25 cellular contexts compared by ENCODE assay signal in genomic region chr14:95258156-95258555, GRCh38.
DNase-seq lines count a peak whose midpoint lies in the region; ATAC-seq, FAIRE-seq and TF ChIP-seq lines count a peak whose summit lies in the region.
"Had no signal": no experiment of that assay in that cellular context is flagged by ENCODE, and none has a peak within 500 bp of the region (broad histone marks: within the 10 kb centered on the region; RNA-seq: fewer than 3 reads in every experiment).

No MANE protein-coding gene starts in this region.

- FAIRE-seq in GM12878 (lab: Jason Lieb, UNC) = no peak
- FAIRE-seq: K562 had no signal

- H2BK12ac ChIP-seq in neuronal stem cell (ENCODE audit: low read length) = no peak overlapping the region

- no peak overlapping the region for H2BK120ac ChIP-seq in neuronal stem cell (ENCODE audit: low read depth, low read length)

- no peak overlapping the region for H4K8ac ChIP-seq in neuronal stem cell (ENCODE audit: low read depth, low read length)

- no peak overlapping the region for H3K18ac ChIP-seq in neuronal stem cell (ENCODE audit: low read length)

- no peaks in the 10 kb centered on the region for H3K9me3 ChIP-seq in HCT116 (ENCODE audit: control insufficient read depth in 1 of 2, insufficient read depth in 1 of 2, low read depth in 1 of 2, low read length in 2 of 2)
- H3K9me3 ChIP-seq in GM12878 (replicated peaks; ENCODE audit: control insufficient read depth, insufficient read depth, low read length) = no peaks in the 10 kb centered on the region
- H3K9me3 ChIP-seq in neuronal stem cell (replicated peaks in 1 of 2; ENCODE audit: control insufficient read depth in 2 of 2, insufficient read depth in 1 of 2, low read depth in 1 of 2, low read length in 2 of 2) = peaks cover 0 to 2% of the 10 kb centered on the region in 2 donors
- H3K9me3 ChIP-seq: BE2C had no signal

- H3K9me2 ChIP-seq in HCT116 (ENCODE audit: insufficient read depth) = no peaks in the 10 kb centered on the region

- TF ChIP-seq RAD21 in HCT116 (IDR thresholded peaks at IDR 0.05; ENCODE audit: low read depth) (no peak), GM12878 (IDR thresholded peaks at IDR 0.05; ENCODE audit: insufficient read depth, low read depth, low read length) (no peak)

- H3K79me2 ChIP-seq in HCT116 (ENCODE audit: insufficient read depth, low read length) = no peaks in the 10 kb centered on the region
- no peaks in the 10 kb centered on the region for H3K79me2 ChIP-seq in GM12878 (ENCODE audit: control insufficient read depth, insufficient read depth, low read length)

- no TSS peak for BruUV-seq in HCT116 (replicated peaks; lab: Mats Ljungman, UMichigan)
- no TSS peak for BruUV-seq in GM12878 (replicated peaks; lab: Mats Ljungman, UMichigan)

- in situ Hi-C loops in GM12878 (cut with MboI) = no loop called here

- H2AK5ac ChIP-seq in neuronal stem cell (ENCODE audit: low read depth, low read length) = no peak overlapping the region

- H3K27me3 ChIP-seq in HCT116 (ENCODE audit: insufficient read depth, low read length) = no peaks in the 10 kb centered on the region
- no peaks in the 10 kb centered on the region for H3K27me3 ChIP-seq in GM12878 (replicated peaks in 1 of 2; ENCODE audit: control insufficient read depth in 2 of 2, insufficient read depth in 2 of 2, low read length in 1 of 2)
- peaks cover 0 to 4% (median 0%) of the 10 kb centered on the region in 3 experiments for H3K27me3 ChIP-seq in neuronal stem cell (ENCODE audit: control insufficient read depth in 3 of 3, insufficient read depth in 3 of 3, low read depth in 1 of 3, low read length in 3 of 3)
- H3K27me3 ChIP-seq: BE2C had no signal

- RAD21 ChIA-PET in HCT116 (lab: Charles Lee; ENCODE audit: low non-redundant PET in 1 of 2, low total read pairs in 2 of 2, uncharacterized antibody in 2 of 2, unreplicated experiment in 2 of 2) (no interaction called here), GM12878 (lab: Charles Lee; ENCODE audit: unreplicated experiment) (no interaction called here)

- no peak overlapping the region for H3K27ac Mint-ChIP-seq in activated CD8-positive, alpha-beta memory T cell treated with anti-CD3 and anti-CD28 coated beads, Interleukin-2, amount 10 ng/mL, durations not matched to agents 7 days and 5 days
- H3K27ac Mint-ChIP-seq: CD14-positive monocyte; CD8-positive, alpha-beta memory T cell had no signal

- intact Hi-C loops in HCT116 (cut with micrococcal nuclease) = no loop called here
- intact Hi-C loops in GM12878 (cut with micrococcal nuclease; ENCODE audit: unreplicated experiment) = no loop called here

- peak; percentile 2 for DNase-seq in activated CD8-positive, alpha-beta memory T cell treated with anti-CD3 and anti-CD28 coated beads, Interleukin-2, amount 10 ng/mL, durations not matched to agents 7 days and 5 days
- DNase-seq in activated CD8-positive, alpha-beta memory T cell treated with anti-CD3 and anti-CD28 coated beads for 24 hours = no peak
- DNase-seq in HCT116 (ENCODE audit: low read depth, low spot score) (no peak), GM12878 (ENCODE audit: low read depth, low spot score) (no peak), neuronal stem cell (ENCODE audit: low spot score) (no peak), UCSD-AML1 (lab: John Stamatoyannopoulos, UW; ENCODE audit: unreplicated experiment) (no peak), RWPE1 (ENCODE audit: low spot score) (no peak)
- DNase-seq: ACHN; BE2C; CD8-positive, alpha-beta memory T cell; DMS 273 treated with DMSO at 0.1 percent for 48 hours; DMS79; EL; GDM1; NCI-H1694; NCI-H2029 treated with DMSO at 0.1 percent for 48 hours; NCI-H226; NCI-H510A; NCI-H69; RPMI8226; SHP77 had no signal

- no peaks in the 10 kb centered on the region for H3K36me3 ChIP-seq in HCT116 (ENCODE audit: control insufficient read depth in 1 of 2, insufficient read depth in 2 of 2, low read length in 2 of 2)
- H3K36me3 ChIP-seq in GM12878 (ENCODE audit: control insufficient read depth in 2 of 2, insufficient read depth in 2 of 2, low read length in 1 of 2) = no peaks in the 10 kb centered on the region
- H3K36me3 ChIP-seq in neuronal stem cell (replicated peaks in 1 of 2; ENCODE audit: control insufficient read depth in 2 of 2, insufficient read depth in 2 of 2, low read length in 2 of 2) = no peaks in the 10 kb centered on the region
- H3K36me3 ChIP-seq: BE2C had no signal

- no peak overlapping the region for H3K23ac ChIP-seq in neuronal stem cell (ENCODE audit: low read depth, low read length, poor library complexity)

- SMC1A ChIA-PET in GM12878 (lab: Charles Lee; ENCODE audit: uncharacterized antibody, unreplicated experiment) = no interaction called here

- WGBS in GM12878 (ENCODE audit: insufficient coverage, insufficient replicate concordance, low lambda C conversion rate, missing lambda C conversion rate) = 53% methylated on average over 2 of the region's 2 CpGs
- 100% methylated on average over 1 to 2 of the region's 2 CpGs for WGBS in neuronal stem cell (ENCODE audit: extremely low coverage in 2 of 2, insufficient read length in 2 of 2, insufficient replicate concordance in 1 of 2), 2 donors

- H3K4me1 Mint-ChIP-seq in activated CD8-positive, alpha-beta memory T cell treated with anti-CD3 and anti-CD28 coated beads, Interleukin-2, amount 10 ng/mL, durations not matched to agents 7 days and 5 days = peaks cover 7% of the 10 kb centered on the region
- H3K4me1 Mint-ChIP-seq: CD8-positive, alpha-beta memory T cell had no signal

- H3K4me3 ChIP-seq in HCT116 (replicated peaks in 1 of 2; ENCODE audit: low read depth in 1 of 2, low read length in 2 of 2) (no peak overlapping the region), GM12878 (no peak overlapping the region), neuronal stem cell (ENCODE audit: low read length in 2 of 2) (peak overlapping the region in 1 of 2 donors; percentile 22)
- H3K4me3 ChIP-seq: K562 had no signal

- TF ChIP-seq CTCF in HCT116 (IDR thresholded peaks at IDR 0.05 in 2 of 3, conservative IDR thresholded peaks at IDR 0.05 in 1 of 3; ENCODE audit: borderline replicate concordance in 1 of 3, insufficient read depth in 1 of 3, low read depth in 2 of 3, low read length in 2 of 3) = no peak
- no peak for TF ChIP-seq CTCF in GM12878 (IDR thresholded peaks at IDR 0.05 in 2 of 3, conservative IDR thresholded peaks at IDR 0.05 in 1 of 3; ENCODE audit: control insufficient read depth in 2 of 3, extremely low read depth in 1 of 3, insufficient read depth in 1 of 3, low read depth in 3 of 3, low read length in 3 of 3)
- no peak for TF ChIP-seq CTCF in RWPE1 (conservative IDR thresholded peaks at IDR 0.05; ENCODE audit: low read depth)

- no peaks in the 10 kb centered on the region for H3K27me3 Mint-ChIP-seq in activated CD8-positive, alpha-beta memory T cell treated with anti-CD3 and anti-CD28 coated beads, Interleukin-2, amount 10 ng/mL, durations not matched to agents 7 days and 5 days

- H3K27ac ChIP-seq in HCT116 (ENCODE audit: low read depth, low read length) = no peak overlapping the region
- H3K27ac ChIP-seq in GM12878 (ENCODE audit: control insufficient read depth, insufficient read depth) = no peak overlapping the region
- H3K27ac ChIP-seq in neuronal stem cell (replicated peaks; ENCODE audit: low read length) = no peak overlapping the region
- H3K27ac ChIP-seq in RWPE1 = no peak overlapping the region
- H3K27ac ChIP-seq: 22Rv1 had no signal

- H4K20me1 ChIP-seq in HCT116 (ENCODE audit: insufficient read depth) = no peaks in the 10 kb centered on the region
- H4K20me1 ChIP-seq in GM12878 (ENCODE audit: control insufficient read depth, insufficient read depth) = no peaks in the 10 kb centered on the region

- POLR2A ChIA-PET in HCT116 (lab: Charles Lee) (no interaction called here), GM12878 (lab: Charles Lee) (no interaction called here), RWPE1 (lab: Yijun Ruan, JAX; ENCODE audit: low non-redundant PET) (no interaction called here)

- no peaks in the 10 kb centered on the region for H3K36me3 Mint-ChIP-seq in activated CD8-positive, alpha-beta memory T cell treated with anti-CD3 and anti-CD28 coated beads, Interleukin-2, amount 10 ng/mL, durations not matched to agents 7 days and 5 days
- H3K36me3 Mint-ChIP-seq: CD8-positive, alpha-beta memory T cell had no signal

- no peak for TF ChIP-seq EP300 in GM12878 (IDR thresholded peaks at IDR 0.05; ENCODE audit: borderline replicate concordance in 1 of 2, control insufficient read depth in 1 of 2, low read depth in 2 of 2, low read length in 2 of 2)

- no peak overlapping the region for H2BK15ac ChIP-seq in neuronal stem cell (ENCODE audit: low read length)

- H3K4me1 ChIP-seq in HCT116 (ENCODE audit: control insufficient read depth in 1 of 2, insufficient read depth in 2 of 2, low read length in 2 of 2) (peaks cover 3 to 50% of the 10 kb centered on the region in 2 experiments; a peak in 3 of 4 replicates), GM12878 (ENCODE audit: control insufficient read depth, insufficient read depth, low read length) (peaks cover 49% of the 10 kb centered on the region), neuronal stem cell (ENCODE audit: control insufficient read depth in 2 of 2, insufficient read depth in 1 of 2, low read depth in 1 of 2, low read length in 2 of 2) (peaks cover 23 to 25% of the 10 kb centered on the region in 2 donors)
- H3K4me1 ChIP-seq: BE2C had no signal

- H3K4ac ChIP-seq in neuronal stem cell (ENCODE audit: low read length) = no peak overlapping the region

- H3K14ac ChIP-seq in neuronal stem cell (ENCODE audit: low read length) = peak overlapping the region; percentile 65

- H3K9me3 Mint-ChIP-seq in activated CD8-positive, alpha-beta memory T cell treated with anti-CD3 and anti-CD28 coated beads, Interleukin-2, amount 10 ng/mL, durations not matched to agents 7 days and 5 days (ENCODE audit: low read depth) = no peaks in the 10 kb centered on the region
- H3K9me3 Mint-ChIP-seq: CD8-positive, alpha-beta memory T cell had no signal

- no peak overlapping the region for H3K4me2 ChIP-seq in HCT116 (ENCODE audit: low read length)
- no peak overlapping the region for H3K4me2 ChIP-seq in GM12878 (ENCODE audit: control insufficient read depth, insufficient read depth)
- no peak overlapping the region for H3K4me2 ChIP-seq in neuronal stem cell (ENCODE audit: insufficient read depth, low read length, poor library complexity, severe bottlenecking)

- CTCF ChIA-PET in activated CD8-positive, alpha-beta memory T cell treated with anti-CD3 and anti-CD28 coated beads, Interleukin-2, amount 10 ng/mL, durations not matched to agents 7 days and 5 days (lab: Charles Lee) = no interaction called here
- CTCF ChIA-PET in HCT116 (lab: Charles Lee) (no interaction called here), GM12878 (lab: Yijun Ruan, JAX) (no interaction called here), RWPE1 (lab: Yijun Ruan, JAX) (no interaction called here)

- no peak overlapping the region for H3K4me3 Mint-ChIP-seq in activated CD8-positive, alpha-beta memory T cell treated with anti-CD3 and anti-CD28 coated beads, Interleukin-2, amount 10 ng/mL, durations not matched to agents 7 days and 5 days
- H3K4me3 Mint-ChIP-seq: CD14-positive monocyte; CD8-positive, alpha-beta memory T cell had no signal

- H2BK5ac ChIP-seq in neuronal stem cell (ENCODE audit: low read length) = no peak overlapping the region

- ATAC-seq in activated CD8-positive, alpha-beta memory T cell treated with anti-CD3 and anti-CD28 coated beads, Interleukin-2, amount 10 ng/mL, durations not matched to agents 7 days and 5 days = no peak
- ATAC-seq in HCT116 (no peak), GM12878 (no peak), GM19395 (IDR thresholded peaks at IDR 0.05; ENCODE audit: unreplicated experiment) (no peak)
- ATAC-seq: K562 had no signal

- no peak overlapping the region for H2AFZ ChIP-seq in HCT116 (ENCODE audit: low read depth, low read length, poor library complexity, severe bottlenecking)
- H2AFZ ChIP-seq in GM12878 (ENCODE audit: control insufficient read depth, low read depth, low read length) = no peak overlapping the region
- no peak overlapping the region for H2AFZ ChIP-seq in neuronal stem cell (ENCODE audit: low read length)

- peak overlapping the region; percentile 47 for H4K91ac ChIP-seq in neuronal stem cell (ENCODE audit: low read depth, low read length, poor library complexity)

- no peak overlapping the region for H3K9ac ChIP-seq in HCT116 (ENCODE audit: low read length)
- no peak overlapping the region for H3K9ac ChIP-seq in GM12878 (ENCODE audit: control insufficient read depth, insufficient read depth, low read length)
- peak overlapping the region; percentile 80 for H3K9ac ChIP-seq in neuronal stem cell (ENCODE audit: low read depth, low read length, poor library complexity)

- TF ChIP-seq POLR2A in HCT116 (IDR thresholded peaks at IDR 0.05; ENCODE audit: borderline replicate concordance, extremely low read depth, insufficient read depth, insufficient read length) = no peak
- TF ChIP-seq POLR2A in GM12878 (IDR thresholded peaks at IDR 0.05; ENCODE audit: low read depth, low read length) = no peak

- no peaks in the 10 kb centered on the region for H3K79me1 ChIP-seq in neuronal stem cell (ENCODE audit: low read depth, low read length)
